In genomic region chr20:41339957-41340326, GRCh38 we compare ENCODE assay signal across 8 cellular contexts.
DNase-seq lines count a peak whose midpoint lies in the region; ATAC-seq and TF ChIP-seq lines count a peak whose summit lies in the region.

No MANE protein-coding gene starts in this region.

- peak; percentile 77 for DNase-seq in GM06990 (ENCODE audit: extremely low read depth, insufficient read length)
- DNase-seq in NCI-H2171 treated with DMSO at 0.1 percent for 48 hours (lab: John Stamatoyannopoulos, UW), result peak; percentile 77
- DNase-seq in activated CD4-positive, CD25-positive, alpha-beta regulatory T cell treated with anti-CD3 and anti-CD28 coated beads, Interleukin-2, amount 50 U/mL, for 16 hours (ENCODE audit: low read depth, low spot score), result peak; percentile 66
- DNase-seq in central memory CD4-positive, alpha-beta T cell, result peak; percentile 76
- peak; percentile 59 for DNase-seq in iris pigment epithelial cell (ENCODE audit: low read depth)
- DNase-seq in stimulated activated CD4-positive, alpha-beta T cell treated with anti-CD3 and anti-CD28 coated beads, Interleukin-12 subunit alpha, Interleukin-12 subunit beta, amount 100 ng/mL, for 24 hours (ENCODE audit: low read depth in 2 of 2), result peak; percentile 62 to 81

- H3K27me3 ChIP-seq in GM06990 (replicated peaks; ENCODE audit: control insufficient read depth, insufficient read depth, low read length), result no peaks in the 10 kb centered on the region

- TF ChIP-seq CTCF in GM06990 (IDR thresholded peaks at IDR 0.05; ENCODE audit: insufficient read depth, low read length, poor library complexity, severe bottlenecking), result peak; percentile 90

- no peaks in the 10 kb centered on the region for H3K36me3 ChIP-seq in GM06990 (ENCODE audit: control insufficient read depth, insufficient read depth, low read length)

- ATAC-seq in HG02970 (IDR thresholded peaks at IDR 0.05; ENCODE audit: low FRiP score, unreplicated experiment) (peak; percentile 67), GM18868 (IDR thresholded peaks at IDR 0.05; ENCODE audit: unreplicated experiment) (no peak)

- H3K4me3 ChIP-seq in GM06990 (replicated peaks; ENCODE audit: low read depth, low read length), result no peak overlapping the region
